In genomic region chr3:118972974-118973373, GRCh38 we compare ENCODE assay signal across 15 cellular contexts.
DNase-seq lines count a peak whose midpoint lies in the region; ATAC-seq lines count a peak whose summit lies in the region.
"Had no signal": no experiment of that assay in that cellular context is flagged by ENCODE, and none has a peak within 500 bp of the region (broad histone marks: within the 10 kb centered on the region; RNA-seq: fewer than 3 reads in every experiment).

No MANE protein-coding gene starts in this region.

- WGBS in neuronal stem cell (ENCODE audit: extremely low coverage in 2 of 2, insufficient read length in 2 of 2, insufficient replicate concordance in 1 of 2), 2 donors: no CpG with 5 or more reads among the region's 4 CpGs

- intact Hi-C loops in cardiac septum (cut with DNase I): no loop called here

- H2BK120ac ChIP-seq in neuronal stem cell (ENCODE audit: low read depth, low read length): no peak overlapping the region

- H4K91ac ChIP-seq in neuronal stem cell (ENCODE audit: low read depth, low read length, poor library complexity): no peak overlapping the region

- no peaks in the 10 kb centered on the region for H3K36me3 ChIP-seq in neuronal stem cell (replicated peaks in 1 of 2; ENCODE audit: control insufficient read depth in 2 of 2, insufficient read depth in 2 of 2, low read length in 2 of 2)
- H3K36me3 ChIP-seq: pancreas, tibial artery had no signal

- H3K27ac ChIP-seq in neuronal stem cell (replicated peaks; ENCODE audit: low read length): no peak overlapping the region
- H3K27ac ChIP-seq: pancreas, tibial artery had no signal

- no peak overlapping the region for H3K4ac ChIP-seq in neuronal stem cell (ENCODE audit: low read length)

- H3K23ac ChIP-seq in neuronal stem cell (ENCODE audit: low read depth, low read length, poor library complexity): no peak overlapping the region

- no peak overlapping the region for H2BK12ac ChIP-seq in neuronal stem cell (ENCODE audit: low read length)

- no peaks in the 10 kb centered on the region for H3K27me3 ChIP-seq in neuronal stem cell (ENCODE audit: control insufficient read depth in 3 of 3, insufficient read depth in 3 of 3, low read depth in 1 of 3, low read length in 3 of 3)
- H3K27me3 ChIP-seq: pancreas had no signal

- no peaks in the 10 kb centered on the region for H3K79me1 ChIP-seq in neuronal stem cell (ENCODE audit: low read depth, low read length)

- H3K14ac ChIP-seq in neuronal stem cell (ENCODE audit: low read length): no peak overlapping the region

- no peaks in the 10 kb centered on the region for H3K9me3 ChIP-seq in neuronal stem cell (replicated peaks in 1 of 2; ENCODE audit: control insufficient read depth in 2 of 2, insufficient read depth in 1 of 2, low read depth in 1 of 2, low read length in 2 of 2)
- H3K9me3 ChIP-seq: pancreas, tibial artery had no signal

- DNase-seq in NCI-H1092 (lab: John Stamatoyannopoulos, UW) (peak; percentile 46), SK-MEL-5 (ENCODE audit: low read depth, low spot score) (peak; percentile 33), cardiac septum (ENCODE audit: low spot score) (peak; percentile 76), putamen (ENCODE audit: low spot score) (peak; percentile 73), DMS153 (lab: John Stamatoyannopoulos, UW) (no peak), neuronal stem cell (ENCODE audit: low spot score) (no peak)
- DNase-seq: activated CD4-positive, alpha-beta memory T cell treated with anti-CD3 and anti-CD28 coated beads for 36 hours; activated T-cell treated with anti-CD3 and anti-CD28 coated beads, Interleukin-2, amount 50 U/mL, for 72 hours; effector CD8-positive, alpha-beta T cell; NCI-H2171 treated with DMSO at 0.1 percent for 48 hours; T-helper 1 cell; tibial artery had no signal

- H2BK15ac ChIP-seq in neuronal stem cell (ENCODE audit: low read length): no peak overlapping the region

- no peak overlapping the region for H2AK5ac ChIP-seq in neuronal stem cell (ENCODE audit: low read depth, low read length)

- H3K9ac ChIP-seq in neuronal stem cell (ENCODE audit: low read depth, low read length, poor library complexity): no peak overlapping the region

- no peak overlapping the region for H2AFZ ChIP-seq in neuronal stem cell (ENCODE audit: low read length)

- no peak overlapping the region for H3K4me3 ChIP-seq in neuronal stem cell (ENCODE audit: low read length in 2 of 2)
- H3K4me3 ChIP-seq: pancreas, smooth muscle cell, tibial artery had no signal

- peaks cover 0 to 4% of the 10 kb centered on the region in 2 donors for H3K4me1 ChIP-seq in neuronal stem cell (ENCODE audit: control insufficient read depth in 2 of 2, insufficient read depth in 1 of 2, low read depth in 1 of 2, low read length in 2 of 2)
- H3K4me1 ChIP-seq: pancreas, tibial artery had no signal

- no peak overlapping the region for H4K8ac ChIP-seq in neuronal stem cell (ENCODE audit: low read depth, low read length)

- H2BK5ac ChIP-seq in neuronal stem cell (ENCODE audit: low read length): no peak overlapping the region

- in situ Hi-C loops in SK-MEL-5 (cut with HindIII; ENCODE audit: low pct_unique_long_range_greater_than_20kb, low sequenced_read_pairs): no loop called here

- no peak overlapping the region for H3K4me2 ChIP-seq in neuronal stem cell (ENCODE audit: insufficient read depth, low read length, poor library complexity, severe bottlenecking)
- H3K4me2 ChIP-seq: smooth muscle cell had no signal

- ATAC-seq in GM21528 (IDR thresholded peaks at IDR 0.05; ENCODE audit: low FRiP score, unreplicated experiment): no peak
- ATAC-seq: activated T-cell treated with anti-CD3 and anti-CD28 coated beads, Interleukin-2, amount 50 U/mL, for 72 hours had no signal

- no peak overlapping the region for H3K18ac ChIP-seq in neuronal stem cell (ENCODE audit: low read length)

Comparison
In these comparisons a context has a peak if more than half of its experiments do, and no peak if none do; other contexts are left out.
1. DNase-seq: peak in NCI-H1092 (single experiment), SK-MEL-5 (single experiment), cardiac septum (single experiment) and putamen (single experiment); none in DMS153 (single experiment) and neuronal stem cell (single experiment).